Comparison of ENCODE assay signal across 9 cellular contexts in the genomic region with DNA sequence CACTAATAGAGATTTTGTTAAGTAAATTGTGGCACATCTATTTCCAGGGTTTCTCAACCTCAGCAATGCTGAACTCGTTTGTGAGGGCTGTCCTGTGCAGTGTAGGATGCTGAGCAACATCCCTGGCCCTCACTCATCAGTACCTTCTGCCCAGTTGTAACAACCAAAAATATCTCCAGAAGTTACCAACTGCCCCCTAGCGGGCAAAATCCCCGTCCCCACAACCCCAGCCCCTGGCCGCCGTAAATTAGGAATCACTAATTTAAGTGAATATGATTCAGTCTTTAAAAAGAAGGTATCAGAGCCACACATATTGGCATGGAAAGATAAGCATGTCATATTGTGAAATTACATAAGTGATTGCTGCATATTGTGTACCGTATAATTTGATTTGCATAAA.
DNase-seq lines count a peak whose midpoint lies in the region; ATAC-seq and TF ChIP-seq lines count a peak whose summit lies in the region.
"Had no signal": no experiment of that assay in that cellular context is flagged by ENCODE, and none has a peak within 500 bp of the region (broad histone marks: within the 10 kb centered on the region; RNA-seq: fewer than 3 reads in every experiment).

No MANE protein-coding gene starts in this region.

- no peaks in the 10 kb centered on the region for H3K36me3 ChIP-seq in Caco-2 (ENCODE audit: control insufficient read depth, insufficient read depth, low read length)
- H3K36me3 ChIP-seq in right lobe of liver = no peaks in the 10 kb centered on the region

- H3K27me3 ChIP-seq in Caco-2 (replicated peaks; ENCODE audit: control insufficient read depth, insufficient read depth, low read length) (no peaks in the 10 kb centered on the region), right lobe of liver (peaks cover 0 to 5% of the 10 kb centered on the region in 2 donors)

- ATAC-seq in right lobe of liver = peak; percentile 28 to 55 (median 48)
- no peak for ATAC-seq in GM18907 (IDR thresholded peaks at IDR 0.05; ENCODE audit: unreplicated experiment)
- ATAC-seq in HG03457 (IDR thresholded peaks at IDR 0.05; ENCODE audit: unreplicated experiment) = no peak
- ATAC-seq in omental fat pad (ENCODE audit: low FRiP score) = no peak

- no TSS peak for BruUV-seq in Caco-2 (replicated peaks; lab: Mats Ljungman, UMichigan)

- H3K4me1 ChIP-seq in Caco-2 = peaks cover 10% of the 10 kb centered on the region
- H3K4me1 ChIP-seq in right lobe of liver = no peaks in the 10 kb centered on the region

- intact Hi-C loops in Caco-2 (cut with micrococcal nuclease; ENCODE audit: unreplicated experiment) (loop anchor here (10.0 kb wide), 2 partner anchors 92 to 272 kb away; partner anchors contain the start of genes FANCB and MOSPD2), right lobe of liver (cut with DNase I) (no loop called here)

- TF ChIP-seq CTCF in Caco-2 (IDR thresholded peaks at IDR 0.05; ENCODE audit: insufficient read depth in 1 of 2, low read depth in 1 of 2, low read length in 1 of 2, severe bottlenecking in 1 of 2, unreplicated experiment in 1 of 2) (peak; percentile 36 to 48), right lobe of liver (IDR thresholded peaks at IDR 0.05) (peak; percentile 14 to 52 (median 48)), omental fat pad (IDR thresholded peaks at IDR 0.05) (no peak)

- H3K9me3 ChIP-seq in Caco-2 = no peaks in the 10 kb centered on the region
- no peaks in the 10 kb centered on the region for H3K9me3 ChIP-seq in right lobe of liver

- DNase-seq in Caco-2 = peak; percentile 27 to 32
- DNase-seq in HT-29 (ENCODE audit: low spot score) = peak; percentile 6
- peak; percentile 10 for DNase-seq in activated naive CD4-positive, alpha-beta T cell treated with Interleukin-2 at 50 U/mL for 16 hours
- DNase-seq in right lobe of liver = peak in 2 of 3 donors; percentile 26 to 39
- DNase-seq in NCI-H1092 (lab: John Stamatoyannopoulos, UW) = no peak
- no peak for DNase-seq in omental fat pad (ENCODE audit: low spot score)
- DNase-seq: hippocampal formation had no signal

- TF ChIP-seq POLR2A in right lobe of liver (IDR thresholded peaks at IDR 0.05) = no peak

- H3K4me3 ChIP-seq in Caco-2 (ENCODE audit: low read depth, low read length) = no peak overlapping the region
- H3K4me3 ChIP-seq in right lobe of liver = no peak overlapping the region

- CTCF ChIA-PET in Caco-2 (lab: Charles Lee) = no interaction called here

- no peak overlapping the region for H3K4me3 Mint-ChIP-seq in Caco-2 (ENCODE audit: unreplicated experiment)

- H3K36me3 Mint-ChIP-seq in Caco-2 (ENCODE audit: insufficient read depth, unreplicated experiment) = no peaks in the 10 kb centered on the region

- H3K9me3 Mint-ChIP-seq in Caco-2 (ENCODE audit: unreplicated experiment) = no peaks in the 10 kb centered on the region

- H3K27ac ChIP-seq in right lobe of liver = no peak overlapping the region

- H3K27me3 Mint-ChIP-seq in Caco-2 (ENCODE audit: insufficient read depth, unreplicated experiment) = peaks cover 4% of the 10 kb centered on the region

- whole genome bisulfite sequencing in right lobe of liver (ENCODE audit: insufficient coverage, low coverage, low lambda C conversion rate, missing lambda C conversion rate) = 8% methylated on average over 6 of the region's 6 CpGs

- H3K27ac Mint-ChIP-seq in Caco-2 (ENCODE audit: unreplicated experiment) = no peak overlapping the region

- POLR2A ChIA-PET in Caco-2 (lab: Charles Lee) = no interaction called here

- peaks cover 7% of the 10 kb centered on the region for H3K4me1 Mint-ChIP-seq in Caco-2 (ENCODE audit: low read depth, unreplicated experiment)

Comparison
In these comparisons a context has a peak if more than half of its experiments do, and no peak if none do; other contexts are left out.
1. DNase-seq: peak in Caco-2 (2 of 2), HT-29 (single experiment), activated naive CD4-positive, alpha-beta T cell treated with Interleukin-2 at 50 U/mL for 16 hours (single experiment) and right lobe of liver (2 of 3); none in NCI-H1092 (single experiment) and omental fat pad (single experiment).
2. CTCF ChIP-seq: peak in Caco-2 (2 of 2) and right lobe of liver (4 of 4); none in omental fat pad (0 of 3).
3. ATAC-seq: peak in right lobe of liver (4 of 4); none in GM18907 (single experiment), HG03457 (single experiment) and omental fat pad (single experiment).